In genomic region chr20:33701629-33702450, GRCh38 we compare ENCODE assay signal across 27 cellular contexts. TPM values are rescaled to one million over a fixed set of nuclear protein-coding genes. Genes with fewer than 3 reads are reported as not detected.
"Had no signal": no experiment of that assay in that cellular context is flagged by ENCODE, and none has a peak within 500 bp of the region (broad histone marks: within the 10 kb centered on the region; RNA-seq: fewer than 3 reads in every experiment).

No MANE protein-coding gene starts in this region.

- DNase-seq: cortex of kidney; effector memory CD8-positive, alpha-beta T cell; erythroblast; esophagus squamous epithelium; gastrocnemius medialis; heart left ventricle; kidney; mesenchymal stem cell; mucosa of descending colon; naive thymus-derived CD4-positive, alpha-beta T cell; ovary; retina; stimulated activated CD4-positive, alpha-beta T cell treated with anti-CD3 and anti-CD28 coated beads, Interleukin-12 subunit alpha, Interleukin-12 subunit beta, amount 100 ng/mL, for 4 hours; stimulated activated CD4-positive, alpha-beta T cell treated with anti-CD3 and anti-CD28 coated beads, Interleukin-1b, Interleukin-23, amount 100 ng/mL, for 48 hours; stimulated activated CD4-positive, alpha-beta T cell treated with anti-CD3 and anti-CD28 coated beads, Interleukin-4, amount 100 ng/mL, for 1 hour; stimulated activated CD8-positive, alpha-beta memory T cell treated with anti-CD3 and anti-CD28 coated beads, Interleukin-4, amount 100 ng/mL, for 48 hours; stimulated activated naive CD4-positive, alpha-beta T cell; stimulated activated naive CD8-positive, alpha-beta T cell treated with anti-CD3 and anti-CD28 coated beads, Interleukin-15, amount 100 ng/mL, for 72 hours; transverse colon; upper lobe of right lung; uterus had no signal

- ATAC-seq: effector memory CD8-positive, alpha-beta T cell; mucosa of descending colon; naive thymus-derived CD4-positive, alpha-beta T cell; sciatic nerve; stimulated activated naive CD8-positive, alpha-beta T cell treated with anti-CD3 and anti-CD28 coated beads, Interleukin-15, amount 100 ng/mL, for 72 hours had no signal

- H3K9me3 ChIP-seq: esophagus squamous epithelium, gastrocnemius medialis, heart left ventricle, ovary, suprapubic skin, transverse colon, upper lobe of right lung, uterus had no signal

- H3K4me1 ChIP-seq: gastrocnemius medialis, upper lobe of right lung, uterus had no signal

- H3K36me3 ChIP-seq: ovary, transverse colon, uterus had no signal

- H3K27me3 ChIP-seq: esophagus squamous epithelium, gastrocnemius medialis, heart left ventricle, hepatocyte, ovary, suprapubic skin, transverse colon, upper lobe of right lung, uterus had no signal

- FAIRE-seq: endometrium, kidney had no signal

- H3K27ac ChIP-seq: esophagus squamous epithelium, gastrocnemius medialis, heart left ventricle, hepatocyte, ovary, suprapubic skin, transverse colon, upper lobe of right lung, uterus had no signal

- H3K4me3 ChIP-seq: esophagus squamous epithelium, gastrocnemius medialis, heart left ventricle, hepatocyte, mucosa of descending colon, ovary, smooth muscle cell, suprapubic skin, transverse colon, upper lobe of right lung, uterus had no signal

RNA-seq across cellular contexts. Expression of gene ACTL10, which starts 35.1 kb away (rescaled TPM):
- polyA plus RNA-seq: neural cell had no signal
